ENCODE assay signal across 8 cellular contexts in genomic region chr11:120335596-120335927, GRCh38.
DNase-seq lines count a peak whose midpoint lies in the region; ATAC-seq lines count a peak whose summit lies in the region.

No MANE protein-coding gene starts in this region.

- peaks cover 16 to 29% of the 10 kb centered on the region in 2 donors for H3K4me1 Mint-ChIP-seq in stimulated activated naive B cell treated with anti-CD40 and anti-IgM and Interleukin-4, amounts not matched to agents 10 μg/mL and 1 μg/mL and 100 μg/mL, for 72 hours

- H3K4me3 ChIP-seq in adipocyte (ENCODE audit: low read length) (peak overlapping the region; percentile 99), iPS-20b (ENCODE audit: low read length) (peak overlapping the region; percentile 97)

- H3K36me3 ChIP-seq in ES-I3 (ENCODE audit: insufficient read depth, low read length) (no peaks in the 10 kb centered on the region), adipocyte (ENCODE audit: control insufficient read depth, insufficient read depth, low read length, severe bottlenecking) (peaks cover 5% of the 10 kb centered on the region), iPS-20b (ENCODE audit: insufficient read depth, low read depth, low read length) (peaks cover 12% of the 10 kb centered on the region)

- no peaks in the 10 kb centered on the region for H3K27me3 ChIP-seq in adipocyte (replicated peaks; ENCODE audit: control insufficient read depth, insufficient read depth, low read length)
- H3K27me3 ChIP-seq in iPS-20b (ENCODE audit: insufficient read depth, low read length): no peaks in the 10 kb centered on the region

- no peaks in the 10 kb centered on the region for H3K9me3 Mint-ChIP-seq in stimulated activated naive B cell treated with anti-CD40 and anti-IgM and Interleukin-4, amounts not matched to agents 10 μg/mL and 1 μg/mL and 100 μg/mL, for 72 hours

- H3K27me3 Mint-ChIP-seq in stimulated activated naive B cell treated with anti-CD40 and anti-IgM and Interleukin-4, amounts not matched to agents 10 μg/mL and 1 μg/mL and 100 μg/mL, for 72 hours: peaks cover 32 to 48% of the 10 kb centered on the region in 2 donors

- peak; percentile 75 for DNase-seq in NCI-H146 (lab: John Stamatoyannopoulos, UW)
- no peak for DNase-seq in adipocyte (ENCODE audit: low read depth)
- DNase-seq in stimulated activated naive B cell treated with anti-CD40 and anti-IgM and Interleukin-4, amounts not matched to agents 10 μg/mL and 1 μg/mL and 100 μg/mL, for 72 hours: no peak
- no peak for DNase-seq in stimulated activated CD8-positive, alpha-beta memory T cell treated with anti-CD3 and anti-CD28 coated beads, Interleukin-4, amount 100 ng/mL, for 48 hours
- DNase-seq in AML-193 (lab: John Stamatoyannopoulos, UW): no peak

- peak overlapping the region; percentile 20 for H3K27ac Mint-ChIP-seq in stimulated activated naive B cell treated with anti-CD40 and anti-IgM and Interleukin-4, amounts not matched to agents 10 μg/mL and 1 μg/mL and 100 μg/mL, for 72 hours

- peak overlapping the region; percentile 53 for H3K27ac ChIP-seq in iPS-20b (ENCODE audit: low read length)

- ATAC-seq in GM21526 (IDR thresholded peaks at IDR 0.05; ENCODE audit: low FRiP score, unreplicated experiment): peak; percentile 22
- peak; percentile 39 to 45 for ATAC-seq in stimulated activated naive B cell treated with anti-CD40 and anti-IgM and Interleukin-4, amounts not matched to agents 10 μg/mL and 1 μg/mL and 100 μg/mL, for 72 hours (replicated peaks)

- no peaks in the 10 kb centered on the region for H3K9me3 ChIP-seq in ES-I3 (ENCODE audit: control insufficient read depth, insufficient read depth, low read length)
- no peaks in the 10 kb centered on the region for H3K9me3 ChIP-seq in adipocyte (ENCODE audit: control insufficient read depth, low read length)
- no peaks in the 10 kb centered on the region for H3K9me3 ChIP-seq in iPS-20b (ENCODE audit: insufficient read depth, low read depth, low read length)

- H3K4me3 Mint-ChIP-seq in stimulated activated naive B cell treated with anti-CD40 and anti-IgM and Interleukin-4, amounts not matched to agents 10 μg/mL and 1 μg/mL and 100 μg/mL, for 72 hours: peak overlapping the region; percentile 66 to 93

- H3K4me1 ChIP-seq in ES-I3 (ENCODE audit: insufficient read depth, low read length) (peaks cover 5% of the 10 kb centered on the region; the same call in 1 of the 2 replicates), adipocyte (ENCODE audit: control insufficient read depth, insufficient read depth, low read length) (peaks cover 64% of the 10 kb centered on the region), iPS-20b (ENCODE audit: insufficient read depth, low read length) (peaks cover 8% of the 10 kb centered on the region)

- H3K9ac ChIP-seq in ES-I3 (ENCODE audit: low read depth, low read length): peak overlapping the region; percentile 97
- H3K9ac ChIP-seq in adipocyte (ENCODE audit: low read length): peak overlapping the region; percentile 98
- peak overlapping the region; percentile 77; the same call in 1 of the 2 replicates for H3K9ac ChIP-seq in iPS-20b (ENCODE audit: low read depth, low read length)

- H3K36me3 Mint-ChIP-seq in stimulated activated naive B cell treated with anti-CD40 and anti-IgM and Interleukin-4, amounts not matched to agents 10 μg/mL and 1 μg/mL and 100 μg/mL, for 72 hours: peaks cover 0 to 4% of the 10 kb centered on the region in 2 donors
